21 cellular contexts compared by ENCODE assay signal in the genomic region with DNA sequence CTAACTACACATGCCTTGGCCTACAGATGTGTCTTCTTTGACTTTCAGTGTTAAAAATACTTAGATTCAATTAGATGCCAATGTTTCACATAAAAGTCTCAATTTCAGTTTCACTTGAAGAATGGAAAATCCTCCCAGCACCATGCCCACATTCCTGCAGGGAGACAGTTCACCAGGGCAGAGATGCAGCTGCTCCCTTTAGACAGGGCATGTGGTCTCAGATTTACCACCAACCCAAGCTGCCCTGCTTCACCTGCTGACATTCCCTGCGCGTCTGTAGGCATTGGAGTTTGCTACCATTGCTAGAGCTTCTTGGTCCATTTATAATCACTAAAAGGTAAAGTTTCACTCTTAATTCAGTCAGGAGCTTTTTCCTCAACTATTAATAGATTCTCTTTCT.
"Had no signal": no experiment of that assay in that cellular context is flagged by ENCODE, and none has a peak within 500 bp of the region (broad histone marks: within the 10 kb centered on the region; RNA-seq: fewer than 3 reads in every experiment).

No MANE protein-coding gene starts in this region.

- DNase-seq: activated CD4-positive, alpha-beta memory T cell treated with anti-CD3 and anti-CD28 coated beads for 36 hours; activated CD4-positive, alpha-beta T cell treated with anti-CD3 and anti-CD28 coated beads, Interleukin-2, amount 10 ng/mL, durations not matched to agents 7 days and 5 days; activated CD4-positive, CD25-positive, alpha-beta regulatory T cell; activated CD8-positive, alpha-beta memory T cell treated with anti-CD3 and anti-CD28 coated beads for 24 hours; activated effector memory CD4-positive, alpha-beta T cell treated with anti-CD3 and anti-CD28 coated beads, Interleukin-2, amount 50 U/mL, for 16 hours; activated naive CD4-positive, alpha-beta T cell treated with anti-CD3 and anti-CD28 coated beads for 36 hours; activated T-cell treated with anti-CD3 and anti-CD28 coated beads, Interleukin-2, amount 50 U/mL, for 4 hours; amygdala; Karpas-422; NCI-H1105 treated with DMSO at 0.1 percent for 48 hours; NCI-H1436 treated with DMSO at 0.1 percent for 48 hours; NCI-H187; NCI-H2081; NCI-H446; NCI-H524; PC-3; SHP77 had no signal

- ATAC-seq: activated T-cell treated with anti-CD3 and anti-CD28 coated beads, Interleukin-2, amount 50 U/mL, for 4 hours; PC-3 had no signal

- H3K27me3 Mint-ChIP-seq: activated CD4-positive, alpha-beta memory T cell treated with anti-CD3 and anti-CD28 coated beads for 36 hours; activated CD4-positive, alpha-beta T cell treated with anti-CD3 and anti-CD28 coated beads, Interleukin-2, amount 10 ng/mL, durations not matched to agents 7 days and 5 days; activated naive CD8-positive, alpha-beta T cell; brain; central memory CD8-positive, alpha-beta T cell had no signal

- H3K4me1 Mint-ChIP-seq: central memory CD8-positive, alpha-beta T cell had no signal

- H3K27ac Mint-ChIP-seq: activated CD4-positive, alpha-beta memory T cell treated with anti-CD3 and anti-CD28 coated beads for 36 hours; activated CD4-positive, alpha-beta T cell treated with anti-CD3 and anti-CD28 coated beads, Interleukin-2, amount 10 ng/mL, durations not matched to agents 7 days and 5 days; activated naive CD4-positive, alpha-beta T cell treated with anti-CD3 and anti-CD28 coated beads for 36 hours; activated naive CD8-positive, alpha-beta T cell; T-helper 1 cell treated with Interleukin-12 subunit alpha and Interleukin-12 subunit beta and Interleukin-4 antibody, amounts not matched to agents 30 μg/mL and 1 μg/mL, for 36 hours had no signal

- H3K9me3 Mint-ChIP-seq: activated CD4-positive, alpha-beta memory T cell treated with anti-CD3 and anti-CD28 coated beads for 36 hours; activated CD4-positive, alpha-beta T cell treated with anti-CD3 and anti-CD28 coated beads, Interleukin-2, amount 10 ng/mL, durations not matched to agents 7 days and 5 days; activated naive CD4-positive, alpha-beta T cell treated with anti-CD3 and anti-CD28 coated beads for 36 hours; activated T-cell treated with anti-CD3 and anti-CD28 coated beads, Interleukin-2, amount 50 U/mL, for 4 hours; central memory CD8-positive, alpha-beta T cell; T-helper 1 cell treated with Interleukin-12 subunit alpha and Interleukin-12 subunit beta and Interleukin-4 antibody, amounts not matched to agents 30 μg/mL and 1 μg/mL, for 36 hours had no signal

- H3K4me3 Mint-ChIP-seq: activated CD4-positive, alpha-beta memory T cell treated with anti-CD3 and anti-CD28 coated beads for 36 hours; activated CD4-positive, alpha-beta T cell treated with anti-CD3 and anti-CD28 coated beads, Interleukin-2, amount 10 ng/mL, durations not matched to agents 7 days and 5 days; activated naive CD4-positive, alpha-beta T cell treated with anti-CD3 and anti-CD28 coated beads for 36 hours; activated naive CD8-positive, alpha-beta T cell; activated T-cell treated with anti-CD3 and anti-CD28 coated beads, Interleukin-2, amount 50 U/mL, for 4 hours; brain; central memory CD8-positive, alpha-beta T cell; T-helper 1 cell treated with Interleukin-12 subunit alpha and Interleukin-12 subunit beta and Interleukin-4 antibody, amounts not matched to agents 30 μg/mL and 1 μg/mL, for 36 hours had no signal
